ENCODE assay signal across 17 cellular contexts in the genomic region with DNA sequence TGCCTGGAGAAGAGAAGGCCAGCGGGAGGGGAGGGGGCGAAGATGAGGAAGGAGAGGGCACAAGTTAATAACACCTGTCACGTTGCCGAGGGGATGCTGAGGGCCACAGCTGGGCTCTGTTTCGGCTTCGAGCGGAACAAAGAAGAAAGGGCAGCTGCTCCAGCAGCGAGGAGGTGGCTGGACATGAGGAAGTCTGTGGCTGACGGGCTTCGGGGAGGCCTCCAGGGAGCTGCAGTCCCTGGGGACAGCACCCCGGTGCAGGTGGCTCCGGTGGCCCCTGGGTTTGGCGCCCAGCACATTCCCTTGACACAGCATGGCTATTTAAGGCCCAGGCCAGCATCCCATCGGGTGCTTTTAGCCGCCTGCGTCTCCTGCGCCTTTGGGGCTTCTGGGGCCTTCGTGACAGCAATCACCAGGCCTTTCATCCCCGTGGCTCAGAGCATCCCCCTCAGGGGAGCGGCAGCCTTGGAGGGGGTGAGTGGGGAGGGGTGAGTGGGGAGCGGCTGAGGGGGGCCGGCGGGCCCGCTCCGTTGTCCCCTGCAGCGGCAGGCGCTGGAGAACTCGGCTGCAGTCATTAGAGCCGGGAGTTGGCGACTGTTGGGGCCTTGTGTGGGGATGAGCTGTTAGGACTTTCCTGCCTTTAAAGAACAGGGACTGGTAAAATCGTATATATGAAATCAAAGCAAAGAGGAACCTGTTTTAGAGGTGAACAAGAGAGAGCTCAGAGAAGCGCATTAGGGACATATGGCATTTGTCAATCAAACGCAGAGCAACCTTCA.
DNase-seq lines count a peak whose midpoint lies in the region; ATAC-seq and TF ChIP-seq lines count a peak whose summit lies in the region.
"Had no signal": no experiment of that assay in that cellular context is flagged by ENCODE, and none has a peak within 500 bp of the region (broad histone marks: within the 10 kb centered on the region; RNA-seq: fewer than 3 reads in every experiment).

No MANE protein-coding gene starts in this region.

- H3K4me1 Mint-ChIP-seq in stimulated activated naive B cell treated with anti-CD40 and anti-IgM and Interleukin-4, amounts not matched to agents 10 μg/mL and 1 μg/mL and 100 μg/mL, for 72 hours: peaks cover 22 to 56% of the 10 kb centered on the region in 2 donors

- no peaks in the 10 kb centered on the region for H3K9me3 Mint-ChIP-seq in stimulated activated naive B cell treated with anti-CD40 and anti-IgM and Interleukin-4, amounts not matched to agents 10 μg/mL and 1 μg/mL and 100 μg/mL, for 72 hours
- H3K9me3 Mint-ChIP-seq: activated T-cell treated with anti-CD3 and anti-CD28 coated beads, Interleukin-2, amount 50 U/mL, for 24 hours; T-helper 2 cell treated with Interferon-gamma antibody and Interleukin-4, amounts not matched to agents 5 μg/mL and 100 μg/mL, for 36 hours had no signal

- no peak for TF ChIP-seq CTCF in esophagus muscularis mucosa (IDR thresholded peaks at IDR 0.05)

- H3K9me3 ChIP-seq in esophagus muscularis mucosa (no peaks in the 10 kb centered on the region), aorta (ENCODE audit: control insufficient read depth, low read length) (no peaks in the 10 kb centered on the region)
- H3K9me3 ChIP-seq: prostate gland had no signal

- no peak overlapping the region for H3K27ac Mint-ChIP-seq in stimulated activated naive B cell treated with anti-CD40 and anti-IgM and Interleukin-4, amounts not matched to agents 10 μg/mL and 1 μg/mL and 100 μg/mL, for 72 hours
- H3K27ac Mint-ChIP-seq: activated T-cell treated with anti-CD3 and anti-CD28 coated beads, Interleukin-2, amount 50 U/mL, for 24 hours had no signal

- intact Hi-C loops in esophagus muscularis mucosa (cut with DNase I): no loop called here
- intact Hi-C loops in aorta (cut with DNase I): no loop called here

- WGBS in esophagus muscularis mucosa: 91% methylated on average over 25 of the region's 33 CpGs
- WGBS in aorta, 2 donors: 94 to 95% methylated on average over 30 to 33 of the region's 33 CpGs

- no peaks in the 10 kb centered on the region for H3K27me3 ChIP-seq in esophagus muscularis mucosa
- H3K27me3 ChIP-seq in aorta (ENCODE audit: control insufficient read depth in 1 of 2, insufficient read depth in 2 of 2, low read length in 1 of 2): no peaks in the 10 kb centered on the region
- H3K27me3 ChIP-seq: cardiac muscle cell had no signal

- H3K4me1 ChIP-seq in esophagus muscularis mucosa: peaks cover 33 to 56% (median 43%) of the 10 kb centered on the region in 4 donors
- H3K4me1 ChIP-seq in aorta (ENCODE audit: control insufficient read depth in 1 of 2, insufficient read depth in 2 of 2, low read length in 2 of 2): peaks cover 0 to 2% of the 10 kb centered on the region in 2 donors

- peaks cover 0 to 4% of the 10 kb centered on the region in 2 donors for H3K36me3 Mint-ChIP-seq in stimulated activated naive B cell treated with anti-CD40 and anti-IgM and Interleukin-4, amounts not matched to agents 10 μg/mL and 1 μg/mL and 100 μg/mL, for 72 hours

- peak overlapping the region; percentile 82 to 90 (median 88) for H3K27ac ChIP-seq in esophagus muscularis mucosa (replicated peaks in 1 of 4)
- H3K27ac ChIP-seq in aorta (ENCODE audit: low read depth in 1 of 2, low read length in 2 of 2): peak overlapping the region in 1 of 2 donors; percentile 2
- H3K27ac ChIP-seq: cardiac muscle cell, prostate gland had no signal

- DNase-seq in esophagus muscularis mucosa (ENCODE audit: extremely low spot score): no peak
- DNase-seq in stimulated activated naive B cell treated with anti-CD40 and anti-IgM and Interleukin-4, amounts not matched to agents 10 μg/mL and 1 μg/mL and 100 μg/mL, for 72 hours: no peak
- DNase-seq in OCI-M1 (lab: John Stamatoyannopoulos, UW): no peak
- DNase-seq in aorta: no peak
- no peak for DNase-seq in RPMI8226
- DNase-seq: activated CD4-positive, alpha-beta T cell treated with anti-CD3 and anti-CD28 coated beads for 4 hours; activated T-cell treated with anti-CD3 and anti-CD28 coated beads, Interleukin-2, amount 50 U/mL, for 24 hours; DMS79; IMR-90; NCI-H1048; NK-92 treated with Interleukin-12 subunit alpha and Interleukin-12 subunit beta, amount 100 ng/mL, for 24 hours; SIG-M5 had no signal

- peak overlapping the region; percentile 38 to 82 for H3K4me3 Mint-ChIP-seq in stimulated activated naive B cell treated with anti-CD40 and anti-IgM and Interleukin-4, amounts not matched to agents 10 μg/mL and 1 μg/mL and 100 μg/mL, for 72 hours
- H3K4me3 Mint-ChIP-seq: activated T-cell treated with anti-CD3 and anti-CD28 coated beads, Interleukin-2, amount 50 U/mL, for 24 hours; T-helper 2 cell treated with Interferon-gamma antibody and Interleukin-4, amounts not matched to agents 5 μg/mL and 100 μg/mL, for 36 hours had no signal

- TF ChIP-seq POLR2A in esophagus muscularis mucosa (IDR thresholded peaks at IDR 0.05; ENCODE audit: low read depth): no peak

- H3K4me3 ChIP-seq in esophagus muscularis mucosa (no peak overlapping the region), aorta (ENCODE audit: low read length in 2 of 2) (no peak overlapping the region)
- H3K4me3 ChIP-seq: cardiac muscle cell, prostate gland had no signal

- no peak for TF ChIP-seq EP300 in esophagus muscularis mucosa (IDR thresholded peaks at IDR 0.05)

- H3K36me3 ChIP-seq in esophagus muscularis mucosa (no peaks in the 10 kb centered on the region), aorta (ENCODE audit: control insufficient read depth in 1 of 2, insufficient read depth in 2 of 2, low read length in 1 of 2) (no peaks in the 10 kb centered on the region)
- H3K36me3 ChIP-seq: cardiac muscle cell, prostate gland had no signal

- ATAC-seq in GM19438 (IDR thresholded peaks at IDR 0.05; ENCODE audit: low read depth, unreplicated experiment) (peak; percentile 47), HG03066 (IDR thresholded peaks at IDR 0.05; ENCODE audit: low read depth, unreplicated experiment) (peak; percentile 50), aorta (ENCODE audit: low FRiP score) (no peak)
- peak; percentile 29 to 38 for ATAC-seq in stimulated activated naive B cell treated with anti-CD40 and anti-IgM and Interleukin-4, amounts not matched to agents 10 μg/mL and 1 μg/mL and 100 μg/mL, for 72 hours (replicated peaks)

- H3K27me3 Mint-ChIP-seq in stimulated activated naive B cell treated with anti-CD40 and anti-IgM and Interleukin-4, amounts not matched to agents 10 μg/mL and 1 μg/mL and 100 μg/mL, for 72 hours: peaks cover 13 to 28% of the 10 kb centered on the region in 2 donors
